In the genomic region with DNA sequence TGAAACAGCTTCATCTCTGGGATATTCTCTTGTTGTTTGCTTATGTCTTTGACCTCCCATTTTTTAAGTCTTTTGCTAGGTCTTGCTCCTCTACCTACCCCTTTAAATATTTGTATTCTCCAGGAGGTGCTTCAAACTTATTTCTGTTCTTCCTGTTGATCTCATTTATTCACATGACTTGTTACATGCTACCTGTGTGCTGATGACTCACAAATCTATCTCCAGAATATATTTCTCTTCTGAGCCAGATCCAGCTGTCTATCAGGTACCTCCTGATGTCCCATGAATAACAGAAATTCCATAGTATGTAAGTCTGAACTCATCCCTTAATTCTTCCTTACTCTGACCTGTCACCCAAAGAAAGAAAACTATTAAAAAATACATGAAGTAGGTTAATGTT, we compare ENCODE assay signal across 1 cellular context.
TF ChIP-seq lines count a peak whose summit lies in the region.

No MANE protein-coding gene starts in this region.

TF ChIP-seq in K562, 482 proteins besides CTCF, POLR2A, EP300 and RAD21 (continued from another document):
- TF ChIP-seq JUND (IDR thresholded peaks at IDR 0.05; ENCODE audit: borderline replicate concordance, low read depth, low read length) (peak; percentile 19; the same call in 1 of the 2 replicates), JUND (tag; IDR thresholded peaks at IDR 0.05; ENCODE audit: borderline replicate concordance, low read depth, low read length) (no peak), XRCC5 (IDR thresholded peaks at IDR 0.05; ENCODE audit: low read depth, low read length) (no peak), ZNF12 (CRISPR knock-in tag; IDR thresholded peaks at IDR 0.05) (no peak), WHSC1 (IDR thresholded peaks at IDR 0.05; ENCODE audit: low read length) (no peak)
TF ChIP-seq in K562: peak in this region for 3.
